ENCODE assay signal across 8 cellular contexts in the genomic region with DNA sequence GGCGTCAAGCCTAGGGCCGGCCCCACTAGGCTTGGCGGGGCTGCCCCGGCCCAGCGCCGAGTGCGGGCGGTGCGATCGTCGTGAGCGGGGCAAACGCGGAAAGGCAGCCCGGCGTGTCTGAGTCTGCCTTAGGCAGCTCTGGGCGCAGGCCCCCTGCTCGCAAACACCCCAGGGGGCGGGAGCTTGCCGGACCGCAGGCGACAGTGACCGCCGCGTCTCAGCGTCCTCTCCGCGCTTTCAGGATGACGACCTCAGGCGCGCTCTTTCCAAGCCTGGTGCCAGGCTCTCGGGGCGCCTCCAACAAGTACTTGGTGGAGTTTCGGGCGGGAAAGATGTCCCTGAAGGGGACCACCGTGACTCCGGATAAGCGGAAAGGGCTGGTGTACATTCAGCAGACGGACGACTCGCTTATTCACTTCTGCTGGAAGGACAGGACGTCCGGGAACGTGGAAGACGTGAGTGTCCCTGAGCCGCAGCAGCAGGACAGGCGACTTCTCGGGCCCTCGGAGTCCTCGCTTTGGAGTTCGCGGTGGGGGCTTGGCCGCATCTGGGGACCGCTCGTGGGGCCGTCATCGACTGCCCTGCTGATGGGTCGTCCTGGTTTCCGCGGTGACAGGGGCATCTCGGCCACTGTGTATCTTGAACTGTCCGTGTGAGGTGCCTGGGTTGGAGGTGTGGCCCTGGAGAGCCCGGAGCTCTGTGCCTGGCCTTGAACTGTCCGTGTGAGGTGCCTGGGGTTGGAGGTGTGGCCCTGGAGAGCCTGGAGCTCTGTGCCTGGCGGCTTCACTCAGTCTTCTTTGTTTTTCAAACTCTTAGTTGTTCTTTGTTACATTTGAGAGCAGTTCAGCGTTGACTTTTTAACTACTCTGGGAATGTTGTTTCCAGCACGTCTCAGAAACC. TPM values are rescaled to one million over a fixed set of nuclear protein-coding genes. Genes with fewer than 3 reads are reported as not detected.
A peak's percentile ranks its signal among the peaks of the same experiment; 100 is the strongest.
DNase-seq lines count a peak whose midpoint lies in the region; ATAC-seq and TF ChIP-seq lines count a peak whose summit lies in the region.

No MANE protein-coding gene starts in this region.

- TF ChIP-seq POLR2A in sigmoid colon (IDR thresholded peaks at IDR 0.05) = no peak

- peaks cover 2 to 9% of the 10 kb centered on the region in 2 donors for H3K36me3 Mint-ChIP-seq in activated T-cell treated with anti-CD3 and anti-CD28 coated beads, Interleukin-2, amount 50 U/mL, for 72 hours (ENCODE audit: insufficient read depth in 2 of 2)

- WGBS in sigmoid colon, 2 donors = 2 to 4% methylated on average over 67 of the region's 67 CpGs

- intact Hi-C loops in sigmoid colon (cut with DNase I) = loop anchor here (2.0 to 5.0 kb wide), 2 partner anchors 73 to 194 kb away; no protein-coding TSS in a partner anchor

- no peak for TF ChIP-seq EP300 in sigmoid colon (IDR thresholded peaks at IDR 0.05)

- no peaks in the 10 kb centered on the region for H3K9me3 Mint-ChIP-seq in activated T-cell treated with anti-CD3 and anti-CD28 coated beads, Interleukin-2, amount 50 U/mL, for 72 hours

- ATAC-seq in activated T-cell treated with anti-CD3 and anti-CD28 coated beads, Interleukin-2, amount 50 U/mL, for 72 hours (replicated peaks in 1 of 2) = peak in 1 of 2 donors; percentile 2
- no peak for ATAC-seq in HG03460 (IDR thresholded peaks at IDR 0.05; ENCODE audit: unreplicated experiment)

- peaks cover 28% of the 10 kb centered on the region for H3K4me1 Mint-ChIP-seq in activated T-cell treated with anti-CD3 and anti-CD28 coated beads, Interleukin-2, amount 50 U/mL, for 72 hours (ENCODE audit: low read depth)

- peak overlapping the region; percentile 67 to 76 for H3K4me3 ChIP-seq in right atrium auricular region
- peak overlapping the region; percentile 57 to 99 (median 76) for H3K4me3 ChIP-seq in sigmoid colon

- H3K4me3 Mint-ChIP-seq in activated T-cell treated with anti-CD3 and anti-CD28 coated beads, Interleukin-2, amount 50 U/mL, for 72 hours = peak overlapping the region; percentile 86 to 93

- H3K4me1 ChIP-seq in right atrium auricular region = peaks cover 0 to 36% of the 10 kb centered on the region in 2 donors
- peaks cover 0 to 50% (median 30%) of the 10 kb centered on the region in 4 donors for H3K4me1 ChIP-seq in sigmoid colon

- peak overlapping the region; percentile 82 for H3K27ac Mint-ChIP-seq in activated T-cell treated with anti-CD3 and anti-CD28 coated beads, Interleukin-2, amount 50 U/mL, for 72 hours

- H3K27ac ChIP-seq in right atrium auricular region (peak overlapping the region; percentile 99 to 100), sigmoid colon (peak overlapping the region; percentile 93 to 99 (median 97))

- TF ChIP-seq CTCF in right atrium auricular region (IDR thresholded peaks at IDR 0.05) = no peak
- TF ChIP-seq CTCF in sigmoid colon (IDR thresholded peaks at IDR 0.05) = no peak

- no peaks in the 10 kb centered on the region for H3K27me3 ChIP-seq in right atrium auricular region
- H3K27me3 ChIP-seq in sigmoid colon = no peaks in the 10 kb centered on the region

- H3K9me3 ChIP-seq in right atrium auricular region = no peaks in the 10 kb centered on the region
- no peaks in the 10 kb centered on the region for H3K9me3 ChIP-seq in sigmoid colon

- H3K36me3 ChIP-seq in right atrium auricular region = peaks cover 41% of the 10 kb centered on the region
- peaks cover 26 to 44% (median 28%) of the 10 kb centered on the region in 4 donors for H3K36me3 ChIP-seq in sigmoid colon

- no peaks in the 10 kb centered on the region for H3K27me3 Mint-ChIP-seq in activated T-cell treated with anti-CD3 and anti-CD28 coated beads, Interleukin-2, amount 50 U/mL, for 72 hours (ENCODE audit: low read depth)

- DNase-seq in activated CD4-positive, alpha-beta T cell treated with anti-CD3 and anti-CD28 coated beads for 48 hours = peak; percentile 33
- no peak for DNase-seq in activated CD4-positive, alpha-beta T cell treated with anti-CD3 and anti-CD28 coated beads for 4 hours
- DNase-seq in HK-2 (ENCODE audit: unreplicated experiment) = peak; percentile 62
- peak; percentile 33 to 51 for DNase-seq in activated T-cell treated with anti-CD3 and anti-CD28 coated beads, Interleukin-2, amount 50 U/mL, for 72 hours
- no peak for DNase-seq in right atrium auricular region (ENCODE audit: low spot score)
- DNase-seq in sigmoid colon = peak; percentile 75
- no peak for DNase-seq in NCI-H446 treated with DMSO at 0.1 percent for 48 hours (lab: John Stamatoyannopoulos, UW)

RNA-seq across cellular contexts. Expression of gene ADRM1, which starts 0.8 kb away (rescaled TPM):
- total RNA-seq in activated T-cell treated with anti-CD3 and anti-CD28 coated beads, Interleukin-2, amount 50 U/mL, for 72 hours = 100 to 1,000 TPM in 1 of 2 donors, 10 to 100 TPM in 1; 95.4 to 114 TPM
- total RNA-seq in right atrium auricular region (100 to 1,000 TPM in 1 of 2 donors, 10 to 100 TPM in 1; 95.9 to 128 TPM), sigmoid colon (100 to 1,000 TPM; 100 to 130 (median 119) TPM)
- polyA plus RNA-seq in sigmoid colon = 100 to 1,000 TPM in 1 of 3 donors, 10 to 100 TPM in 2; 61.3 to 102 (median 77.7) TPM

Comparison
In these comparisons a context has a peak if more than half of its experiments do, and no peak if none do; other contexts are left out.
1. DNase-seq: peak in activated CD4-positive, alpha-beta T cell treated with anti-CD3 and anti-CD28 coated beads for 48 hours (single experiment), HK-2 (single experiment), activated T-cell treated with anti-CD3 and anti-CD28 coated beads, Interleukin-2, amount 50 U/mL, for 72 hours (2 of 2) and sigmoid colon (single experiment); none in activated CD4-positive, alpha-beta T cell treated with anti-CD3 and anti-CD28 coated beads for 4 hours (0 of 2), right atrium auricular region (single experiment) and NCI-H446 treated with DMSO at 0.1 percent for 48 hours (single experiment).